ENCODE assay signal across 1 cellular context in genomic region chr1:966135-966602, GRCh38.
TF ChIP-seq lines count a peak whose summit lies in the region.

A gene with protein sequence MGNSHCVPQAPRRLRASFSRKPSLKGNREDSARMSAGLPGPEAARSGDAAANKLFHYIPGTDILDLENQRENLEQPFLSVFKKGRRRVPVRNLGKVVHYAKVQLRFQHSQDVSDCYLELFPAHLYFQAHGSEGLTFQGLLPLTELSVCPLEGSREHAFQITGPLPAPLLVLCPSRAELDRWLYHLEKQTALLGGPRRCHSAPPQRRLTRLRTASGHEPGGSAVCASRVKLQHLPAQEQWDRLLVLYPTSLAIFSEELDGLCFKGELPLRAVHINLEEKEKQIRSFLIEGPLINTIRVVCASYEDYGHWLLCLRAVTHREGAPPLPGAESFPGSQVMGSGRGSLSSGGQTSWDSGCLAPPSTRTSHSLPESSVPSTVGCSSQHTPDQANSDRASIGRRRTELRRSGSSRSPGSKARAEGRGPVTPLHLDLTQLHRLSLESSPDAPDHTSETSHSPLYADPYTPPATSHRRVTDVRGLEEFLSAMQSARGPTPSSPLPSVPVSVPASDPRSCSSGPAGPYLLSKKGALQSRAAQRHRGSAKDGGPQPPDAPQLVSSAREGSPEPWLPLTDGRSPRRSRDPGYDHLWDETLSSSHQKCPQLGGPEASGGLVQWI (plus strand): TSS chr1:966482. CDS start chr1:966532, 50 bp downstream.

TF ChIP-seq in HepG2, 621 proteins besides CTCF, POLR2A, EP300 and RAD21 (continued from another document and continues in another):
- TF ChIP-seq, protein P1, sequence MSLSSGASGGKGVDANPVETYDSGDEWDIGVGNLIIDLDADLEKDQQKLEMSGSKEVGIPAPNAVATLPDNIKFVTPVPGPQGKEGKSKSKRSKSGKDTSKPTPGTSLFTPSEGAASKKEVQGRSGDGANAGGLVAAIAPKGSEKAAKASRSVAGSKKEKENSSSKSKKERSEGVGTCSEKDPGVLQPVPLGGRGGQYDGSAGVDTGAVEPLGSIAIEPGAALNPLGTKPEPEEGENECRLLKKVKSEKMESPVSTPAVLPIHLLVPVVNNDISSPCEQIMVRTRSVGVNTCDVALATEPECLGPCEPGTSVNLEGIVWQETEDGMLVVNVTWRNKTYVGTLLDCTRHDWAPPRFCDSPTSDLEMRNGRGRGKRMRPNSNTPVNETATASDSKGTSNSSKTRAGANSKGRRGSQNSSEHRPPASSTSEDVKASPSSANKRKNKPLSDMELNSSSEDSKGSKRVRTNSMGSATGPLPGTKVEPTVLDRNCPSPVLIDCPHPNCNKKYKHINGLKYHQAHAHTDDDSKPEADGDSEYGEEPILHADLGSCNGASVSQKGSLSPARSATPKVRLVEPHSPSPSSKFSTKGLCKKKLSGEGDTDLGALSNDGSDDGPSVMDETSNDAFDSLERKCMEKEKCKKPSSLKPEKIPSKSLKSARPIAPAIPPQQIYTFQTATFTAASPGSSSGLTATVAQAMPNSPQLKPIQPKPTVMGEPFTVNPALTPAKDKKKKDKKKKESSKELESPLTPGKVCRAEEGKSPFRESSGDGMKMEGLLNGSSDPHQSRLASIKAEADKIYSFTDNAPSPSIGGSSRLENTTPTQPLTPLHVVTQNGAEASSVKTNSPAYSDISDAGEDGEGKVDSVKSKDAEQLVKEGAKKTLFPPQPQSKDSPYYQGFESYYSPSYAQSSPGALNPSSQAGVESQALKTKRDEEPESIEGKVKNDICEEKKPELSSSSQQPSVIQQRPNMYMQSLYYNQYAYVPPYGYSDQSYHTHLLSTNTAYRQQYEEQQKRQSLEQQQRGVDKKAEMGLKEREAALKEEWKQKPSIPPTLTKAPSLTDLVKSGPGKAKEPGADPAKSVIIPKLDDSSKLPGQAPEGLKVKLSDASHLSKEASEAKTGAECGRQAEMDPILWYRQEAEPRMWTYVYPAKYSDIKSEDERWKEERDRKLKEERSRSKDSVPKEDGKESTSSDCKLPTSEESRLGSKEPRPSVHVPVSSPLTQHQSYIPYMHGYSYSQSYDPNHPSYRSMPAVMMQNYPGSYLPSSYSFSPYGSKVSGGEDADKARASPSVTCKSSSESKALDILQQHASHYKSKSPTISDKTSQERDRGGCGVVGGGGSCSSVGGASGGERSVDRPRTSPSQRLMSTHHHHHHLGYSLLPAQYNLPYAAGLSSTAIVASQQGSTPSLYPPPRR (CRISPR knock-in tag; IDR thresholded peaks at IDR 0.05; ENCODE audit: borderline replicate concordance) = no peak
- TF ChIP-seq ZBTB10 (CRISPR knock-in tag; IDR thresholded peaks at IDR 0.05; ENCODE audit: borderline replicate concordance) = peak; percentile 29; the same call in 1 of the 2 replicates
- TF ChIP-seq ZNF543 (CRISPR knock-in tag; IDR thresholded peaks at IDR 0.05) = no peak
- no peak for TF ChIP-seq PRDM4 (CRISPR knock-in tag; IDR thresholded peaks at IDR 0.05; ENCODE audit: borderline replicate concordance)
- TF ChIP-seq RARA (CRISPR knock-in tag; IDR thresholded peaks at IDR 0.05) = peak; percentile 74
- no peak for TF ChIP-seq GMEB2 (CRISPR knock-in tag; IDR thresholded peaks at IDR 0.05; ENCODE audit: low read depth)
- no peak for TF ChIP-seq JUND (CRISPR knock-in tag; IDR thresholded peaks at IDR 0.05)
- no peak for TF ChIP-seq ELF1 (CRISPR knock-in tag; IDR thresholded peaks at IDR 0.05)
- no peak for TF ChIP-seq RFXAP (CRISPR knock-in tag; IDR thresholded peaks at IDR 0.05; ENCODE audit: borderline replicate concordance)
- no peak for TF ChIP-seq USF2 (IDR thresholded peaks at IDR 0.05; ENCODE audit: low read depth, low read length)
- TF ChIP-seq USF2 (CRISPR knock-in tag; IDR thresholded peaks at IDR 0.05; ENCODE audit: borderline replicate concordance) = no peak
- no peak for TF ChIP-seq ZNF557 (CRISPR knock-in tag; IDR thresholded peaks at IDR 0.05)
- peak; percentile 8; the same call in 1 of the 2 replicates for TF ChIP-seq MED1 (CRISPR knock-in tag; IDR thresholded peaks at IDR 0.05)
- TF ChIP-seq MLX (CRISPR knock-in tag; IDR thresholded peaks at IDR 0.05) = no peak
- TF ChIP-seq HIVEP1 (CRISPR knock-in tag; IDR thresholded peaks at IDR 0.05) = no peak
- no peak for TF ChIP-seq NFE2 (CRISPR knock-in tag; IDR thresholded peaks at IDR 0.05)
- TF ChIP-seq NBN (conservative IDR thresholded peaks at IDR 0.05) = no peak
- no peak for TF ChIP-seq DZIP1 (CRISPR knock-in tag; IDR thresholded peaks at IDR 0.05)
- TF ChIP-seq, protein P2, sequence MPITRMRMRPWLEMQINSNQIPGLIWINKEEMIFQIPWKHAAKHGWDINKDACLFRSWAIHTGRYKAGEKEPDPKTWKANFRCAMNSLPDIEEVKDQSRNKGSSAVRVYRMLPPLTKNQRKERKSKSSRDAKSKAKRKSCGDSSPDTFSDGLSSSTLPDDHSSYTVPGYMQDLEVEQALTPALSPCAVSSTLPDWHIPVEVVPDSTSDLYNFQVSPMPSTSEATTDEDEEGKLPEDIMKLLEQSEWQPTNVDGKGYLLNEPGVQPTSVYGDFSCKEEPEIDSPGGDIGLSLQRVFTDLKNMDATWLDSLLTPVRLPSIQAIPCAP (CRISPR knock-in tag; IDR thresholded peaks at IDR 0.05; ENCODE audit: low read depth) = no peak
- no peak for TF ChIP-seq ZNF10 (CRISPR knock-in tag; IDR thresholded peaks at IDR 0.05; ENCODE audit: borderline replicate concordance, low read depth)
- no peak for TF ChIP-seq RORA (CRISPR knock-in tag; IDR thresholded peaks at IDR 0.05)
- peak; percentile 53; the same call in 1 of the 2 replicates for TF ChIP-seq ETV5 (CRISPR knock-in tag; IDR thresholded peaks at IDR 0.05; ENCODE audit: borderline replicate concordance)
- TF ChIP-seq, protein P3, sequence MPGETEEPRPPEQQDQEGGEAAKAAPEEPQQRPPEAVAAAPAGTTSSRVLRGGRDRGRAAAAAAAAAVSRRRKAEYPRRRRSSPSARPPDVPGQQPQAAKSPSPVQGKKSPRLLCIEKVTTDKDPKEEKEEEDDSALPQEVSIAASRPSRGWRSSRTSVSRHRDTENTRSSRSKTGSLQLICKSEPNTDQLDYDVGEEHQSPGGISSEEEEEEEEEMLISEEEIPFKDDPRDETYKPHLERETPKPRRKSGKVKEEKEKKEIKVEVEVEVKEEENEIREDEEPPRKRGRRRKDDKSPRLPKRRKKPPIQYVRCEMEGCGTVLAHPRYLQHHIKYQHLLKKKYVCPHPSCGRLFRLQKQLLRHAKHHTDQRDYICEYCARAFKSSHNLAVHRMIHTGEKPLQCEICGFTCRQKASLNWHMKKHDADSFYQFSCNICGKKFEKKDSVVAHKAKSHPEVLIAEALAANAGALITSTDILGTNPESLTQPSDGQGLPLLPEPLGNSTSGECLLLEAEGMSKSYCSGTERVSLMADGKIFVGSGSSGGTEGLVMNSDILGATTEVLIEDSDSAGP (CRISPR knock-in tag; IDR thresholded peaks at IDR 0.05; ENCODE audit: borderline replicate concordance) = no peak; the same call in 1 of the 2 replicates
- peak; percentile 28 for TF ChIP-seq SRSF1 (optimal IDR thresholded peaks at IDR 0.05; ENCODE audit: low read depth, low read length)
- TF ChIP-seq, protein P4, sequence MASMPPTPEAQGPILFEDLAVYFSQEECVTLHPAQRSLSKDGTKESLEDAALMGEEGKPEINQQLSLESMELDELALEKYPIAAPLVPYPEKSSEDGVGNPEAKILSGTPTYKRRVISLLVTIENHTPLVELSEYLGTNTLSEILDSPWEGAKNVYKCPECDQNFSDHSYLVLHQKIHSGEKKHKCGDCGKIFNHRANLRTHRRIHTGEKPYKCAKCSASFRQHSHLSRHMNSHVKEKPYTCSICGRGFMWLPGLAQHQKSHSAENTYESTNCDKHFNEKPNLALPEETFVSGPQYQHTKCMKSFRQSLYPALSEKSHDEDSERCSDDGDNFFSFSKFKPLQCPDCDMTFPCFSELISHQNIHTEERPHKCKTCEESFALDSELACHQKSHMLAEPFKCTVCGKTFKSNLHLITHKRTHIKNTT (CRISPR knock-in tag; IDR thresholded peaks at IDR 0.05) = no peak
- TF ChIP-seq FOSL2 (CRISPR knock-in tag; IDR thresholded peaks at IDR 0.05) = peak; percentile 63; the same call in 1 of the 2 replicates
- no peak for TF ChIP-seq ZBTB7A (CRISPR knock-in tag; IDR thresholded peaks at IDR 0.05)
- no peak for TF ChIP-seq PREB (CRISPR knock-in tag; IDR thresholded peaks at IDR 0.05)
